ENCODE assay signal across 8 cellular contexts in the genomic region with DNA sequence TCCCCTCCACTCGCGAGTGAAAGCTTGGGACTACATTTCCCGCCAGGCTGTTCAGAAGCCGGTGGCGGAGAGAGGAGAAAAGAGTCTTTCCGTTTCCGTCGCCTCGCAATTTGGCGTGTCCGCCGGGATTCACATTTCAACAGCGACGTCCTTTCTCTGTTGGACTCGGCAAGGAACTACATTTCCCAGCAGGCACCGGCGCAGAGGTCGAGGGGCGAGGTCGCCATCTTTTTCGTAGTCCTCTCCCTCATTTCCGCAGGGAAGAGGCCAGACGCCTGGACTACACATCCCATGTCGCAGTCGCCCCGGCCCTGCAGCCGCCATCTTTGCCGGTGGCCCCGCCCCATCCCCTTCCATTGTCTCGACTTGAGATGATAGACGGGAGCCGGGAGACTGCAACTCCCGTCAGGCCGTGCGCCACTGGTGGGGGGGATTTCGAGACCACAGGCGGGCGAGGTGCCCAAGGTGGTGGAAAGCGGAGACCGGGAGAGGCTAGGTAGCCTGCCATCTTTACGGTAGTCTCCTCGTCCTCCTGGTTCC. TPM values are rescaled to one million over a fixed set of nuclear protein-coding genes. Genes with fewer than 3 reads are reported as not detected.
A peak's percentile ranks its signal among the peaks of the same experiment; 100 is the strongest.
DNase-seq lines count a peak whose midpoint lies in the region; ATAC-seq, FAIRE-seq and TF ChIP-seq lines count a peak whose summit lies in the region.

No MANE protein-coding gene starts in this region.

- DNase-seq in NCI-H187 treated with DMSO at 0.1 percent for 48 hours (lab: John Stamatoyannopoulos, UW) (peak; percentile 93), T-helper 22 cell (ENCODE audit: low read depth) (peak; percentile 100), astrocyte (ENCODE audit: low read depth) (peak; percentile 98), right cardiac atrium (peak; percentile 100), pulmonary artery endothelial cell (ENCODE audit: low read depth, low spot score) (peak; percentile 99), uterus (peak; percentile 100)

- peak overlapping the region; percentile 98 for H2AFZ ChIP-seq in astrocyte (ENCODE audit: low read depth, low read length)

- no peaks in the 10 kb centered on the region for H3K27me3 Mint-ChIP-seq in astrocyte (ENCODE audit: low read depth, unreplicated experiment)

- peaks cover 15% of the 10 kb centered on the region for H3K79me2 ChIP-seq in astrocyte (ENCODE audit: insufficient read depth, low read length)

- peak; percentile 71 for ATAC-seq in GM18498 (IDR thresholded peaks at IDR 0.05; ENCODE audit: unreplicated experiment)
- peak; percentile 77 for ATAC-seq in HG02970 (IDR thresholded peaks at IDR 0.05; ENCODE audit: low FRiP score, unreplicated experiment)
- ATAC-seq in right cardiac atrium = peak; percentile 90

- H3K4me2 ChIP-seq in astrocyte (ENCODE audit: low read length) = peak overlapping the region; percentile 94

- H3K36me3 Mint-ChIP-seq in astrocyte (ENCODE audit: low read depth, unreplicated experiment) = peaks cover 2% of the 10 kb centered on the region

- TF ChIP-seq CTCF in astrocyte (IDR thresholded peaks at IDR 0.05; ENCODE audit: insufficient read depth, low read depth, low read length) = no peak
- peak in 1 of 4 experiments; percentile 12 for TF ChIP-seq CTCF in uterus (IDR thresholded peaks at IDR 0.05)

- H3K4me3 ChIP-seq in astrocyte (ENCODE audit: insufficient read depth, low read depth, low read length) (peak overlapping the region; percentile 97), right cardiac atrium (ENCODE audit: low read length) (peak overlapping the region; percentile 95), uterus (peak overlapping the region; percentile 66 to 90)

- FAIRE-seq in astrocyte (lab: Jason Lieb, UNC) = peak; percentile 58

- intact Hi-C loops in right cardiac atrium (cut with DNase I) = loop anchor here in 2 of 4 donors (5.0 to 10.0 kb wide), 2 partner anchors 78 to 80 kb away; no protein-coding TSS in a partner anchor
- intact Hi-C loops in uterus (cut with DNase I; ENCODE audit: low total_unique reads) = no loop called here

- H3K9me3 ChIP-seq in astrocyte (ENCODE audit: insufficient read depth, low read depth, low read length) = no peaks in the 10 kb centered on the region
- no peaks in the 10 kb centered on the region for H3K9me3 ChIP-seq in right cardiac atrium (ENCODE audit: control insufficient read depth, low read length)
- no peaks in the 10 kb centered on the region for H3K9me3 ChIP-seq in uterus

- H3K36me3 ChIP-seq in astrocyte (ENCODE audit: insufficient read depth, low read length) (peaks cover 3% of the 10 kb centered on the region), uterus (no peaks in the 10 kb centered on the region)

- peaks cover 26% of the 10 kb centered on the region for H4K20me1 ChIP-seq in astrocyte (ENCODE audit: insufficient read depth, low read length)

- H3K27ac Mint-ChIP-seq in astrocyte (ENCODE audit: unreplicated experiment) = peak overlapping the region; percentile 100

- H3K27me3 ChIP-seq in astrocyte (ENCODE audit: insufficient read depth, low read length) (no peaks in the 10 kb centered on the region), right cardiac atrium (ENCODE audit: control insufficient read depth, insufficient read depth) (no peaks in the 10 kb centered on the region), uterus (no peaks in the 10 kb centered on the region)

- H3K9me3 Mint-ChIP-seq in astrocyte (ENCODE audit: unreplicated experiment) = no peaks in the 10 kb centered on the region

- peaks cover 20% of the 10 kb centered on the region for H3K4me1 ChIP-seq in astrocyte (ENCODE audit: insufficient read depth, low read length)
- no peaks in the 10 kb centered on the region for H3K4me1 ChIP-seq in right cardiac atrium (ENCODE audit: control insufficient read depth, insufficient read depth, low read length)
- peaks cover 0 to 8% of the 10 kb centered on the region in 2 donors for H3K4me1 ChIP-seq in uterus

- H3K4me1 Mint-ChIP-seq in astrocyte (ENCODE audit: low read depth, unreplicated experiment) = peaks cover 11% of the 10 kb centered on the region

- H3K9ac ChIP-seq in astrocyte (ENCODE audit: low read length) = peak overlapping the region; percentile 96

- TF ChIP-seq POLR2A in uterus (IDR thresholded peaks at IDR 0.05) = peak in 1 of 2 donors; percentile 13

- H3K4me3 Mint-ChIP-seq in astrocyte (ENCODE audit: unreplicated experiment) = peak overlapping the region; percentile 99

- WGBS in right cardiac atrium = under 1% methylated on average over 42 of the region's 42 CpGs

- H3K27ac ChIP-seq in astrocyte (ENCODE audit: low read depth, low read length) (peak overlapping the region; percentile 99), right cardiac atrium (ENCODE audit: low read length) (peak overlapping the region; percentile 94), uterus (peak overlapping the region; percentile 94 to 97)

RNA-seq across cellular contexts. Expression of a gene that starts 0.9 kb away (rescaled TPM):
- total RNA-seq in astrocyte (42.3 and 42.5 TPM in 2 replicates), right cardiac atrium (1 to 10 TPM; 5.1 to 8.4 (median 6.6) TPM), pulmonary artery endothelial cell (27.0 and 29.7 TPM in 2 replicates), uterus (10 to 100 TPM in 3 of 4 donors, 1 to 10 TPM in 1; 3.8 to 25.4 (median 19.0) TPM)
- 8.3 TPM for polyA plus RNA-seq in right cardiac atrium

RNA-seq across cellular contexts. Expression of a gene that starts 26.1 kb away (rescaled TPM):
- total RNA-seq in astrocyte = 5.2 and 5.9 TPM in 2 replicates
- 1 to 10 TPM; 7.4 to 9.8 (median 9.1) TPM for total RNA-seq in right cardiac atrium
- polyA plus RNA-seq in right cardiac atrium = 13.1 TPM
- total RNA-seq in pulmonary artery endothelial cell = 0.20 and 0.21 TPM in 2 replicates
- 10 to 100 TPM in 2 of 4 donors, 1 to 10 TPM in 1, not detected in 1; 2.3 to 20.6 (median 13.8) TPM for total RNA-seq in uterus

RNA-seq across cellular contexts. Expression of a gene that starts 26.4 kb away (rescaled TPM):
- total RNA-seq in astrocyte (21.1 and 22.6 TPM in 2 replicates), right cardiac atrium (10 to 100 TPM; 11.8 to 14.6 (median 13.3) TPM), pulmonary artery endothelial cell (12.4 and 19.5 TPM in 2 replicates), uterus (10 to 100 TPM; 21.7 to 65.0 (median 27.9) TPM)
- polyA plus RNA-seq in right cardiac atrium = 15.5 TPM

RNA-seq across cellular contexts. Expression of a gene that starts 28.6 kb away (rescaled TPM):
- total RNA-seq in astrocyte (37.7 and 40.7 TPM in 2 replicates), right cardiac atrium (10 to 100 TPM; 20.6 to 31.7 (median 26.3) TPM), pulmonary artery endothelial cell (28.8 and 30.7 TPM in 2 replicates), uterus (10 to 100 TPM; 16.5 to 44.8 (median 35.2) TPM)
- polyA plus RNA-seq in right cardiac atrium = 29.5 TPM

RNA-seq across cellular contexts. Expression of a gene that starts 35.1 kb away (rescaled TPM):
- 15.4 and 18.7 TPM in 2 replicates for total RNA-seq in astrocyte
- total RNA-seq in right cardiac atrium = 10 to 100 TPM in 3 of 4 donors, 1 to 10 TPM in 1; 9.7 to 11.6 (median 10.2) TPM
- 9.6 TPM for polyA plus RNA-seq in right cardiac atrium
- total RNA-seq in pulmonary artery endothelial cell = 2.2 and 2.4 TPM in 2 replicates
- 10 to 100 TPM in 1 of 4 donors, 1 to 10 TPM in 3; 2.1 to 31.7 (median 3.5) TPM for total RNA-seq in uterus

Comparison
In these comparisons a context has a peak if more than half of its experiments do, and no peak if none do; other contexts are left out.
1. Peak in every context shown above with its lines: DNase-seq, ATAC-seq, H3K4me3 ChIP-seq and H3K27ac ChIP-seq.